Comparison of ENCODE assay signal across 28 cellular contexts in the genomic region with DNA sequence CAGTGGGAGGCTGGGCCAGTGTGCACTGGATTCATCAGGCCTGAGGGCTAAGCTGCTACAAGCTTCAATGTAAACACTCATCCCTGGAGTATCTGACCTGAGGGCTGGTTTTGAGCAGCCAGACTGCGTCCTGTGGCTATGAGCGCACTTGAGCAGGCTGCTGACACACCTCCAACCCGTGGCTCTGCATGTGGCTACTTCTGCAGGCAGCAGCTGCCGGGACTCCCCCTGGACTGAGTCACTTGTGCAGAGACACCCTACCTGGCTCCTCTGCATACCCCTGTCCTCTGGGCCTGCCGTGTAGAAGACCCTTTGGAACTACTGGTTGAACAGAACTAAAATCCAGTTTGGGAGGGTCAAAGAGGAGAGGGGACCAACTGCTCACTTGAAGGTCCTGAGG.
A peak's percentile ranks its signal among the peaks of the same experiment; 100 is the strongest.
DNase-seq lines count a peak whose midpoint lies in the region; ATAC-seq and TF ChIP-seq lines count a peak whose summit lies in the region.
"Had no signal": no experiment of that assay in that cellular context is flagged by ENCODE, and none has a peak within 500 bp of the region (broad histone marks: within the 10 kb centered on the region; RNA-seq: fewer than 3 reads in every experiment).

No MANE protein-coding gene starts in this region.

- H3K4me1 ChIP-seq in sigmoid colon: peaks cover 0 to 40% (median 30%) of the 10 kb centered on the region in 4 donors

- H3K9me3 ChIP-seq in sigmoid colon (no peaks in the 10 kb centered on the region), WERI-Rb-1 (ENCODE audit: severe bottlenecking) (no peaks in the 10 kb centered on the region)
- H3K9me3 ChIP-seq: tibial artery had no signal

- no peak for TF ChIP-seq EP300 in sigmoid colon (IDR thresholded peaks at IDR 0.05)

- intact Hi-C loops in sigmoid colon (cut with DNase I): no loop called here

- H3K36me3 ChIP-seq in sigmoid colon (no peaks in the 10 kb centered on the region), WERI-Rb-1 (no peaks in the 10 kb centered on the region)
- H3K36me3 ChIP-seq: tibial artery had no signal

- 87 to 89% methylated on average over 5 of the region's 5 CpGs for WGBS in sigmoid colon, 2 donors

- TF ChIP-seq CTCF in epithelial cell of esophagus (IDR thresholded peaks at IDR 0.05; ENCODE audit: insufficient read depth, low read depth, low read length, missing control alignments): no peak
- TF ChIP-seq CTCF in sigmoid colon (IDR thresholded peaks at IDR 0.05): no peak
- TF ChIP-seq CTCF in WERI-Rb-1 (IDR thresholded peaks at IDR 0.05; ENCODE audit: low read depth, low read length): no peak

- no peaks in the 10 kb centered on the region for H3K27me3 ChIP-seq in sigmoid colon
- H3K27me3 ChIP-seq in WERI-Rb-1 (ENCODE audit: insufficient read depth, low read depth, severe bottlenecking): peaks cover 84% of the 10 kb centered on the region
- H3K27me3 ChIP-seq: hepatocyte, tibial artery had no signal

- H3K4me3 ChIP-seq in epithelial cell of esophagus (ENCODE audit: low read length) (no peak overlapping the region), sigmoid colon (no peak overlapping the region), WERI-Rb-1 (ENCODE audit: low read depth, low read length) (no peak overlapping the region)
- H3K4me3 ChIP-seq: hepatocyte, tibial artery had no signal

- no peak for ATAC-seq in GM19397 (IDR thresholded peaks at IDR 0.05; ENCODE audit: unreplicated experiment)
- ATAC-seq: left ventricle myocardium superior, natural killer cell, Right ventricle myocardium inferior had no signal

- peak overlapping the region in 3 of 4 donors; percentile 41 to 77 (median 65) for H3K27ac ChIP-seq in sigmoid colon
- H3K27ac ChIP-seq in WERI-Rb-1: no peak overlapping the region
- H3K27ac ChIP-seq: 22Rv1, hepatocyte had no signal

- no peak for TF ChIP-seq POLR2A in sigmoid colon (IDR thresholded peaks at IDR 0.05)

- DNase-seq in DMS53 (lab: John Stamatoyannopoulos, UW) (peak; percentile 28), DMS53 treated with DMSO at 0.1 percent for 48 hours (lab: John Stamatoyannopoulos, UW; ENCODE audit: unreplicated experiment) (no peak), M059J (ENCODE audit: low read depth) (peak; percentile 76), epithelial cell of esophagus (ENCODE audit: low read depth) (peak; percentile 44), sigmoid colon (no peak), HK-2 (ENCODE audit: unreplicated experiment) (no peak), WERI-Rb-1 (no peak)
- DNase-seq: activated B cell treated with CpG ODN at 0.5 μM for 24 hours; activated CD4-positive, alpha-beta memory T cell treated with anti-CD3 and anti-CD28 coated beads, Interleukin-2, amount 10 ng/mL, durations not matched to agents 7 days and 5 days; activated gamma-delta T cell; activated T-cell treated with anti-CD3 and anti-CD28 coated beads for 4 hours; CD4-positive, CD25-positive, alpha-beta regulatory T cell; effector CD8-positive, alpha-beta T cell; GDM1; immature natural killer cell; left ventricle myocardium superior; midbrain; natural killer cell; NCI-H187; NCI-H2227 treated with DMSO at 0.1 percent for 48 hours; OCI-M1; stimulated activated CD4-positive, alpha-beta T cell treated with anti-CD3 and anti-CD28 coated beads, Interleukin-4, amount 100 ng/mL, for 1 hour; T1000; tibial artery had no signal

Comparison
In these comparisons a context has a peak if more than half of its experiments do, and no peak if none do; other contexts are left out.
1. DNase-seq: peak in DMS53 (single experiment), M059J (single experiment) and epithelial cell of esophagus (single experiment); none in DMS53 treated with DMSO at 0.1 percent for 48 hours (single experiment), sigmoid colon (single experiment), HK-2 (single experiment) and WERI-Rb-1 (single experiment).